In genomic region chr17:75001915-75002843, GRCh38 we compare ENCODE assay signal across 20 cellular contexts.
"Had no signal": no experiment of that assay in that cellular context is flagged by ENCODE, and none has a peak within 500 bp of the region (broad histone marks: within the 10 kb centered on the region; RNA-seq: fewer than 3 reads in every experiment).

No MANE protein-coding gene starts in this region.

- H3K36me3 Mint-ChIP-seq: activated naive CD4-positive, alpha-beta T cell treated with anti-CD3 and anti-CD28 coated beads, Interleukin-2, amount 50 U/mL, for 24 hours; naive B cell had no signal

- H3K4me3 Mint-ChIP-seq: activated CD4-positive, alpha-beta T cell treated with anti-CD3 and anti-CD28 coated beads, Interleukin-2, amount 10 ng/mL, durations not matched to agents 7 days and 5 days; activated naive CD4-positive, alpha-beta T cell treated with anti-CD3 and anti-CD28 coated beads, Interleukin-2, amount 50 U/mL, for 24 hours; naive B cell had no signal

- H3K27ac Mint-ChIP-seq: activated CD4-positive, alpha-beta T cell treated with anti-CD3 and anti-CD28 coated beads, Interleukin-2, amount 10 ng/mL, durations not matched to agents 7 days and 5 days; activated naive CD4-positive, alpha-beta T cell treated with anti-CD3 and anti-CD28 coated beads, Interleukin-2, amount 50 U/mL, for 24 hours; naive B cell had no signal

- DNase-seq: activated CD4-positive, alpha-beta T cell treated with anti-CD3 and anti-CD28 coated beads, Interleukin-2, amount 10 ng/mL, durations not matched to agents 7 days and 5 days; activated CD8-positive, alpha-beta memory T cell treated with anti-CD3 and anti-CD28 coated beads for 24 hours; activated CD8-positive, alpha-beta memory T cell treated with anti-CD3 and anti-CD28 coated beads, Interleukin-2, amount 50 U/mL, for 48 hours; activated gamma-delta T cell; foreskin keratinocyte; left cardiac atrium; mesenchymal stem cell; mucosa of descending colon; naive B cell; stimulated activated CD4-positive, alpha-beta T cell treated with anti-CD3 and anti-CD28 coated beads, Interleukin-12 subunit alpha, Interleukin-12 subunit beta, amount 100 ng/mL, for 4 hours; stimulated activated CD4-positive, alpha-beta T cell treated with anti-CD3 and anti-CD28 coated beads, Interleukin-1b, Interleukin-23, amount 100 ng/mL, for 48 hours; stimulated activated CD8-positive, alpha-beta memory T cell treated with anti-CD3 and anti-CD28 coated beads, Interleukin-4, amount 100 ng/mL, for 48 hours; stomach; trophoblast cell had no signal

- H3K27me3 Mint-ChIP-seq: activated naive CD4-positive, alpha-beta T cell treated with anti-CD3 and anti-CD28 coated beads, Interleukin-2, amount 50 U/mL, for 24 hours had no signal

- H3K9me3 Mint-ChIP-seq: activated CD4-positive, alpha-beta T cell treated with anti-CD3 and anti-CD28 coated beads, Interleukin-2, amount 10 ng/mL, durations not matched to agents 7 days and 5 days; activated naive CD4-positive, alpha-beta T cell treated with anti-CD3 and anti-CD28 coated beads, Interleukin-2, amount 50 U/mL, for 24 hours; naive B cell had no signal

- H3K4me3 ChIP-seq: cardiac muscle cell, hepatocyte, mucosa of descending colon, prostate gland, right atrium auricular region, stomach had no signal

- H3K4me1 Mint-ChIP-seq: naive B cell had no signal

- ATAC-seq: activated CD4-positive, CD25-positive, alpha-beta regulatory T cell treated with anti-CD3 and anti-CD28 coated beads, Interleukin-2, amount 50 U/mL, for 24 hours; foreskin keratinocyte; left cardiac atrium; mucosa of descending colon had no signal
